ENCODE assay signal across 17 cellular contexts in the genomic region with DNA sequence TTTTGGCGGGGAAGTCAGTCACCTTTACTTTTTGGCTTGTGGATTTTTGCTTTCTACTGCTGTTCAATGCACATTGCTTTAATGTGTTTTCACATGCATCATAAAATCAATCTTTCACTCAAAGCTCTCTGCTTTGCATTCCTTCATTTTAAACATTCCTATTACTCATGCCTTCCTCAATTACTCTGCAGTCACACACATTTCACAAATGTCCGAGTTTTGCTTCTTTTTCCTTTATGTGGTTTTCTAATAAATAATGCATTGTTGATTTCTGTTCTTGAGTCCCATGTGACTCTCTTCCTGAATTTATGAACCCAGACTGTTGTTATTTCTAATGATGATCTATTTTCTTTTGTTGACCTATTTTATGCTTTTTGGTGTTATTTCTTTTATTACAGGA.
"Had no signal": no experiment of that assay in that cellular context is flagged by ENCODE, and none has a peak within 500 bp of the region (broad histone marks: within the 10 kb centered on the region; RNA-seq: fewer than 3 reads in every experiment).

No MANE protein-coding gene starts in this region.

- H3K27ac Mint-ChIP-seq: dendritic cell treated with granulocyte-macrophage colony-stimulating factor and Interleukin-4, amounts not matched to agents 40 ng/mL and 50 ng/mL, for 4 days; nephron progenitor cell; stimulated activated naive CD8-positive, alpha-beta T cell treated with anti-CD3 and anti-CD28 coated beads, Interleukin-15, Interleukin-2, amounts not matched to agents 100 ng/mL and 50 ng/mL, for 24 hours; T-helper 1 cell treated with Interleukin-12 subunit alpha and Interleukin-12 subunit beta and Interleukin-4 antibody, amounts not matched to agents 30 μg/mL and 1 μg/mL, for 36 hours had no signal

- H3K27me3 ChIP-seq: ascending aorta, breast epithelium, foreskin keratinocyte, transverse colon, uterus had no signal

- H3K36me3 ChIP-seq: breast epithelium, transverse colon, uterus had no signal

- H3K4me1 ChIP-seq: ascending aorta, breast epithelium, foreskin keratinocyte, transverse colon, uterus had no signal

- ATAC-seq: foreskin keratinocyte, left lobe of liver had no signal

- DNase-seq: activated CD4-positive, alpha-beta T cell treated with anti-CD3 and anti-CD28 coated beads, Interleukin-2, amount 50 U/mL, for 1 hour; activated effector memory CD4-positive, alpha-beta T cell treated with Interleukin-2 at 50 U/mL for 16 hours; activated naive CD4-positive, alpha-beta T cell treated with anti-CD3 and anti-CD28 coated beads, Interleukin-2, amount 50 U/mL, for 16 hours; activated T-cell treated with anti-CD3 and anti-CD28 coated beads, Interleukin-2, amount 50 U/mL, for 48 hours; effector CD8-positive, alpha-beta T cell; foreskin keratinocyte; midbrain; nephron progenitor cell; transverse colon; uterus had no signal

- H3K4me3 ChIP-seq: ascending aorta, breast epithelium, lung, transverse colon, uterus had no signal

- H3K9me3 ChIP-seq: ascending aorta, breast epithelium, transverse colon, uterus had no signal

- H3K27ac ChIP-seq: ascending aorta, breast epithelium, foreskin keratinocyte, transverse colon, uterus had no signal

- H3K9me3 Mint-ChIP-seq: dendritic cell treated with granulocyte-macrophage colony-stimulating factor and Interleukin-4, amounts not matched to agents 40 ng/mL and 50 ng/mL, for 4 days; nephron progenitor cell; stimulated activated naive CD8-positive, alpha-beta T cell treated with anti-CD3 and anti-CD28 coated beads, Interleukin-15, Interleukin-2, amounts not matched to agents 100 ng/mL and 50 ng/mL, for 24 hours; T-helper 1 cell treated with Interleukin-12 subunit alpha and Interleukin-12 subunit beta and Interleukin-4 antibody, amounts not matched to agents 30 μg/mL and 1 μg/mL, for 36 hours had no signal

- H3K4me3 Mint-ChIP-seq: dendritic cell treated with granulocyte-macrophage colony-stimulating factor and Interleukin-4, amounts not matched to agents 40 ng/mL and 50 ng/mL, for 4 days; nephron progenitor cell; stimulated activated naive CD8-positive, alpha-beta T cell treated with anti-CD3 and anti-CD28 coated beads, Interleukin-15, Interleukin-2, amounts not matched to agents 100 ng/mL and 50 ng/mL, for 24 hours; T-helper 1 cell treated with Interleukin-12 subunit alpha and Interleukin-12 subunit beta and Interleukin-4 antibody, amounts not matched to agents 30 μg/mL and 1 μg/mL, for 36 hours had no signal
